Comparison of ENCODE assay signal across 9 cellular contexts in genomic region chr12:82357340-82357739, GRCh38. TPM values are rescaled to one million over a fixed set of nuclear protein-coding genes. Genes with fewer than 3 reads are reported as not detected.
DNase-seq lines count a peak whose midpoint lies in the region; ATAC-seq, FAIRE-seq and TF ChIP-seq lines count a peak whose summit lies in the region.
"Had no signal": no experiment of that assay in that cellular context is flagged by ENCODE, and none has a peak within 500 bp of the region (broad histone marks: within the 10 kb centered on the region; RNA-seq: fewer than 3 reads in every experiment).

No MANE protein-coding gene starts in this region.

- H3K4me3 ChIP-seq in astrocyte (ENCODE audit: insufficient read depth, low read depth, low read length) (peak overlapping the region; percentile 100), right lobe of liver (peak overlapping the region; percentile 60 to 84 (median 78)), thyroid gland (replicated peaks in 1 of 3) (peak overlapping the region in 2 of 3 donors; percentile 45 to 86)

- H3K36me3 Mint-ChIP-seq in activated CD8-positive, alpha-beta memory T cell treated with anti-CD3 and anti-CD28 coated beads, Interleukin-2, amount 10 ng/mL, durations not matched to agents 7 days and 5 days, result peaks cover 42% of the 10 kb centered on the region
- peaks cover 4% of the 10 kb centered on the region for H3K36me3 Mint-ChIP-seq in astrocyte (ENCODE audit: low read depth, unreplicated experiment)

- H3K9ac ChIP-seq in astrocyte (ENCODE audit: low read length), result peak overlapping the region; percentile 100

- intact Hi-C loops in right lobe of liver (cut with DNase I), result no loop called here
- intact Hi-C loops in thyroid gland (cut with DNase I), result no loop called here

- no peaks in the 10 kb centered on the region for H4K20me1 ChIP-seq in astrocyte (ENCODE audit: insufficient read depth, low read length)

- H3K9me3 Mint-ChIP-seq in activated CD8-positive, alpha-beta memory T cell treated with anti-CD3 and anti-CD28 coated beads, Interleukin-2, amount 10 ng/mL, durations not matched to agents 7 days and 5 days (ENCODE audit: low read depth), result no peaks in the 10 kb centered on the region
- no peaks in the 10 kb centered on the region for H3K9me3 Mint-ChIP-seq in astrocyte (ENCODE audit: unreplicated experiment)

- no peaks in the 10 kb centered on the region for H3K27me3 Mint-ChIP-seq in activated CD8-positive, alpha-beta memory T cell treated with anti-CD3 and anti-CD28 coated beads, Interleukin-2, amount 10 ng/mL, durations not matched to agents 7 days and 5 days
- no peaks in the 10 kb centered on the region for H3K27me3 Mint-ChIP-seq in astrocyte (ENCODE audit: low read depth, unreplicated experiment)

- H3K9me3 ChIP-seq in astrocyte (ENCODE audit: insufficient read depth, low read depth, low read length) (no peaks in the 10 kb centered on the region), right lobe of liver (no peaks in the 10 kb centered on the region), thyroid gland (no peaks in the 10 kb centered on the region)

- peaks cover 47% of the 10 kb centered on the region for H3K4me1 Mint-ChIP-seq in activated CD8-positive, alpha-beta memory T cell treated with anti-CD3 and anti-CD28 coated beads, Interleukin-2, amount 10 ng/mL, durations not matched to agents 7 days and 5 days
- H3K4me1 Mint-ChIP-seq in astrocyte (ENCODE audit: low read depth, unreplicated experiment), result peaks cover 18% of the 10 kb centered on the region

- peak overlapping the region; percentile 100 for H3K27ac Mint-ChIP-seq in activated CD8-positive, alpha-beta memory T cell treated with anti-CD3 and anti-CD28 coated beads, Interleukin-2, amount 10 ng/mL, durations not matched to agents 7 days and 5 days
- H3K27ac Mint-ChIP-seq in astrocyte (ENCODE audit: unreplicated experiment), result peak overlapping the region; percentile 100

- FAIRE-seq in astrocyte (lab: Jason Lieb, UNC), result no peak
- FAIRE-seq: D721Med had no signal

- peaks cover 14% of the 10 kb centered on the region for H3K36me3 ChIP-seq in astrocyte (ENCODE audit: insufficient read depth, low read length)
- peaks cover 0 to 31% (median 6%) of the 10 kb centered on the region in 4 donors for H3K36me3 ChIP-seq in right lobe of liver
- H3K36me3 ChIP-seq in thyroid gland, result peaks cover 18 to 31% of the 10 kb centered on the region in 2 donors

- peak overlapping the region; percentile 88 for H3K4me2 ChIP-seq in astrocyte (ENCODE audit: low read length)

- CTCF ChIA-PET in activated CD8-positive, alpha-beta memory T cell treated with anti-CD3 and anti-CD28 coated beads, Interleukin-2, amount 10 ng/mL, durations not matched to agents 7 days and 5 days (lab: Charles Lee), result interaction anchor here (1.0 to 2.1 kb wide), 4 partner anchors 9 to 328 kb away, joined by 3 to 7 read pairs (median 5); no protein-coding TSS in a partner anchor

- TF ChIP-seq POLR2A in right lobe of liver (IDR thresholded peaks at IDR 0.05) (no peak), thyroid gland (IDR thresholded peaks at IDR 0.05) (no peak)

- no peak for DNase-seq in activated CD8-positive, alpha-beta memory T cell treated with anti-CD3 and anti-CD28 coated beads, Interleukin-2, amount 10 ng/mL, durations not matched to agents 7 days and 5 days
- no peak for DNase-seq in activated CD8-positive, alpha-beta memory T cell treated with anti-CD3 and anti-CD28 coated beads, Interleukin-2, amount 50 U/mL, for 4 hours
- DNase-seq in astrocyte (ENCODE audit: low read depth), result no peak
- no peak for DNase-seq in right lobe of liver
- no peak for DNase-seq in thyroid gland
- DNase-seq in GM13976 (ENCODE audit: low spot score), result no peak
- no peak for DNase-seq in activated CD4-positive, CD25-positive, alpha-beta regulatory T cell (lab: John Stamatoyannopoulos, UW)

- H2AFZ ChIP-seq in astrocyte (ENCODE audit: low read depth, low read length), result no peak overlapping the region

- H3K4me1 ChIP-seq in astrocyte (ENCODE audit: insufficient read depth, low read length) (peaks cover 12% of the 10 kb centered on the region), right lobe of liver (peaks cover 0 to 27% (median 16%) of the 10 kb centered on the region in 4 donors), thyroid gland (peaks cover 23 to 31% of the 10 kb centered on the region in 2 donors)

- peaks cover 50% of the 10 kb centered on the region for H3K79me2 ChIP-seq in astrocyte (ENCODE audit: insufficient read depth, low read length)

- in situ Hi-C loops in GM13976 (cut with MboI; ENCODE audit: low sequenced_read_pairs, unreplicated experiment), result no loop called here

- H3K27me3 ChIP-seq in astrocyte (ENCODE audit: insufficient read depth, low read length) (no peaks in the 10 kb centered on the region), right lobe of liver (no peaks in the 10 kb centered on the region), thyroid gland (no peaks in the 10 kb centered on the region)

- TF ChIP-seq CTCF in astrocyte (IDR thresholded peaks at IDR 0.05; ENCODE audit: insufficient read depth, low read depth, low read length) (no peak), right lobe of liver (IDR thresholded peaks at IDR 0.05) (no peak), thyroid gland (IDR thresholded peaks at IDR 0.05) (no peak), GM13976 (IDR thresholded peaks at IDR 0.05; ENCODE audit: borderline replicate concordance, control extremely low read depth, extremely low read depth, insufficient read depth, missing control alignments) (no peak)

- WGBS in right lobe of liver (ENCODE audit: insufficient coverage, low coverage, low lambda C conversion rate, missing lambda C conversion rate), result 37% methylated on average over 4 of the region's 4 CpGs
- 44 to 45% methylated on average over 4 of the region's 4 CpGs for WGBS in thyroid gland, 2 donors

- peak overlapping the region; percentile 100 for H3K4me3 Mint-ChIP-seq in activated CD8-positive, alpha-beta memory T cell treated with anti-CD3 and anti-CD28 coated beads, Interleukin-2, amount 10 ng/mL, durations not matched to agents 7 days and 5 days
- H3K4me3 Mint-ChIP-seq in astrocyte (ENCODE audit: unreplicated experiment), result peak overlapping the region; percentile 100

- ATAC-seq in activated CD8-positive, alpha-beta memory T cell treated with anti-CD3 and anti-CD28 coated beads, Interleukin-2, amount 10 ng/mL, durations not matched to agents 7 days and 5 days, result no peak
- ATAC-seq in right lobe of liver, result no peak
- no peak for ATAC-seq in GM18502 (IDR thresholded peaks at IDR 0.05; ENCODE audit: poor library complexity, unreplicated experiment)

- H3K27ac ChIP-seq in astrocyte (ENCODE audit: low read depth, low read length) (peak overlapping the region; percentile 98), right lobe of liver (peak overlapping the region in 1 of 3 donors; percentile 96), thyroid gland (peak overlapping the region in 2 of 3 donors; percentile 98 to 99)

RNA-seq across cellular contexts. Expression of gene CCDC59, which starts 0.8 kb away (rescaled TPM):
- total RNA-seq in activated CD8-positive, alpha-beta memory T cell treated with anti-CD3 and anti-CD28 coated beads, Interleukin-2, amount 10 ng/mL, durations not matched to agents 7 days and 5 days, result 10 to 100 TPM; 50.8 to 60.1 TPM
- 43.7 and 46.0 TPM in 2 replicates for total RNA-seq in astrocyte
- 10 to 100 TPM in 5 of 6 experiments, 1 to 10 TPM in 1; 9.1 to 22.9 (median 12.1) TPM for total RNA-seq in right lobe of liver
- 10 to 100 TPM; 37.2 to 91.8 (median 65.2) TPM for total RNA-seq in thyroid gland

RNA-seq across cellular contexts. Expression of gene METTL25, which starts 1.0 kb away (rescaled TPM):
- 1 to 10 TPM; 5.0 to 7.1 TPM for total RNA-seq in activated CD8-positive, alpha-beta memory T cell treated with anti-CD3 and anti-CD28 coated beads, Interleukin-2, amount 10 ng/mL, durations not matched to agents 7 days and 5 days
- total RNA-seq in astrocyte (6.8 and 9.4 TPM in 2 replicates), right lobe of liver (1 to 10 TPM; 3.1 to 9.8 (median 5.4) TPM), thyroid gland (10 to 100 TPM; 40.2 to 58.4 (median 49.3) TPM)
